14 cellular contexts compared by ENCODE assay signal in genomic region chr18:12921178-12921577, GRCh38. TPM values are rescaled to one million over a fixed set of nuclear protein-coding genes. Genes with fewer than 3 reads are reported as not detected.
DNase-seq lines count a peak whose midpoint lies in the region; ATAC-seq, FAIRE-seq and TF ChIP-seq lines count a peak whose summit lies in the region.
"Had no signal": no experiment of that assay in that cellular context is flagged by ENCODE, and none has a peak within 500 bp of the region (broad histone marks: within the 10 kb centered on the region; RNA-seq: fewer than 3 reads in every experiment).

No MANE protein-coding gene starts in this region.

- peak overlapping the region; percentile 66 for H3K27ac Mint-ChIP-seq in activated CD8-positive, alpha-beta memory T cell treated with anti-CD3 and anti-CD28 coated beads, Interleukin-2, amount 10 ng/mL, durations not matched to agents 7 days and 5 days
- peak overlapping the region; percentile 66 for H3K27ac Mint-ChIP-seq in activated CD4-positive, alpha-beta T cell treated with anti-CD3 and anti-CD28 coated beads, Interleukin-2, amount 10 ng/mL, durations not matched to agents 7 days and 5 days
- H3K27ac Mint-ChIP-seq in natural killer cell = peak overlapping the region; percentile 87 to 89

- peak; percentile 57 for DNase-seq in activated CD8-positive, alpha-beta memory T cell treated with anti-CD3 and anti-CD28 coated beads, Interleukin-2, amount 10 ng/mL, durations not matched to agents 7 days and 5 days
- no peak for DNase-seq in activated CD8-positive, alpha-beta memory T cell treated with anti-CD3 and anti-CD28 coated beads for 24 hours
- peak; percentile 34 for DNase-seq in activated CD4-positive, alpha-beta T cell treated with anti-CD3 and anti-CD28 coated beads, Interleukin-2, amount 10 ng/mL, durations not matched to agents 7 days and 5 days
- DNase-seq in natural killer cell (peak; percentile 55), mucosa of gallbladder (ENCODE audit: low spot score) (no peak), H54 (ENCODE audit: insufficient read length, low spot score) (no peak)
- DNase-seq: ACHN, colonic mucosa, DMS79 treated with DMSO at 0.1 percent for 48 hours, islet precursor cell, PC-3, small intestine had no signal

- POLR2A ChIA-PET in activated CD4-positive, alpha-beta T cell treated with anti-CD3 and anti-CD28 coated beads, Interleukin-2, amount 10 ng/mL, durations not matched to agents 7 days and 5 days (lab: Charles Lee) = no interaction called here

- peaks cover 26% of the 10 kb centered on the region for H3K27me3 Mint-ChIP-seq in activated CD8-positive, alpha-beta memory T cell treated with anti-CD3 and anti-CD28 coated beads, Interleukin-2, amount 10 ng/mL, durations not matched to agents 7 days and 5 days
- peaks cover 9% of the 10 kb centered on the region for H3K27me3 Mint-ChIP-seq in activated CD4-positive, alpha-beta T cell treated with anti-CD3 and anti-CD28 coated beads, Interleukin-2, amount 10 ng/mL, durations not matched to agents 7 days and 5 days
- peaks cover 18 to 19% of the 10 kb centered on the region in 2 donors for H3K27me3 Mint-ChIP-seq in natural killer cell (ENCODE audit: low read depth in 2 of 2)

- intact Hi-C loops in natural killer cell (cut with micrococcal nuclease) = loop anchor here (1.0 to 2.0 kb wide), 7 partner anchors 8 to 82 kb away; partner anchors contain the start of genes CEP192 and PTPN2

- TF ChIP-seq POLR2A in H54 (IDR thresholded peaks at IDR 0.05; ENCODE audit: low read depth, low read length) = no peak

- H3K4me1 Mint-ChIP-seq in activated CD8-positive, alpha-beta memory T cell treated with anti-CD3 and anti-CD28 coated beads, Interleukin-2, amount 10 ng/mL, durations not matched to agents 7 days and 5 days = peaks cover 10% of the 10 kb centered on the region
- peaks cover 17% of the 10 kb centered on the region for H3K4me1 Mint-ChIP-seq in activated CD4-positive, alpha-beta T cell treated with anti-CD3 and anti-CD28 coated beads, Interleukin-2, amount 10 ng/mL, durations not matched to agents 7 days and 5 days
- peaks cover 18 to 25% of the 10 kb centered on the region in 2 donors for H3K4me1 Mint-ChIP-seq in natural killer cell

- no peak for FAIRE-seq in H54 (lab: Jason Lieb, UNC)
- FAIRE-seq: small intestine had no signal

- no peak for TF ChIP-seq CTCF in natural killer cell (IDR thresholded peaks at IDR 0.05)

- H3K36me3 Mint-ChIP-seq in activated CD8-positive, alpha-beta memory T cell treated with anti-CD3 and anti-CD28 coated beads, Interleukin-2, amount 10 ng/mL, durations not matched to agents 7 days and 5 days = no peaks in the 10 kb centered on the region
- H3K36me3 Mint-ChIP-seq in activated CD4-positive, alpha-beta T cell treated with anti-CD3 and anti-CD28 coated beads, Interleukin-2, amount 10 ng/mL, durations not matched to agents 7 days and 5 days (ENCODE audit: low read depth) = no peaks in the 10 kb centered on the region
- H3K36me3 Mint-ChIP-seq in natural killer cell = no peaks in the 10 kb centered on the region

- CTCF ChIA-PET in activated CD8-positive, alpha-beta memory T cell treated with anti-CD3 and anti-CD28 coated beads, Interleukin-2, amount 10 ng/mL, durations not matched to agents 7 days and 5 days (lab: Charles Lee) = interaction anchor here (0.7 to 3.7 kb wide), 9 partner anchors 9 to 201 kb away, joined by 3 to 18 read pairs (median 4); no protein-coding TSS in a partner anchor
- CTCF ChIA-PET in activated CD4-positive, alpha-beta T cell treated with anti-CD3 and anti-CD28 coated beads, Interleukin-2, amount 10 ng/mL, durations not matched to agents 7 days and 5 days (lab: Charles Lee) = interaction anchor here (0.5 to 2.0 kb wide), 7 partner anchors 13 to 219 kb away, joined by 3 to 11 read pairs (median 3); partner anchors contain the start of gene CEP76

- peak; percentile 91 for ATAC-seq in activated CD8-positive, alpha-beta memory T cell treated with anti-CD3 and anti-CD28 coated beads, Interleukin-2, amount 10 ng/mL, durations not matched to agents 7 days and 5 days
- peak; percentile 78 for ATAC-seq in GM21576 (IDR thresholded peaks at IDR 0.05; ENCODE audit: unreplicated experiment)
- peak; percentile 90 to 95 (median 92) for ATAC-seq in natural killer cell
- no peak for ATAC-seq in GM21515 (IDR thresholded peaks at IDR 0.05; ENCODE audit: unreplicated experiment)
- ATAC-seq: PC-3 had no signal

- peak overlapping the region; percentile 30 for H3K4me3 Mint-ChIP-seq in activated CD8-positive, alpha-beta memory T cell treated with anti-CD3 and anti-CD28 coated beads, Interleukin-2, amount 10 ng/mL, durations not matched to agents 7 days and 5 days
- H3K4me3 Mint-ChIP-seq in activated CD4-positive, alpha-beta T cell treated with anti-CD3 and anti-CD28 coated beads, Interleukin-2, amount 10 ng/mL, durations not matched to agents 7 days and 5 days = no peak overlapping the region
- peak overlapping the region; percentile 66 for H3K4me3 Mint-ChIP-seq in natural killer cell

- H3K9me3 Mint-ChIP-seq in activated CD8-positive, alpha-beta memory T cell treated with anti-CD3 and anti-CD28 coated beads, Interleukin-2, amount 10 ng/mL, durations not matched to agents 7 days and 5 days (ENCODE audit: low read depth) = no peaks in the 10 kb centered on the region
- no peaks in the 10 kb centered on the region for H3K9me3 Mint-ChIP-seq in activated CD4-positive, alpha-beta T cell treated with anti-CD3 and anti-CD28 coated beads, Interleukin-2, amount 10 ng/mL, durations not matched to agents 7 days and 5 days
- no peaks in the 10 kb centered on the region for H3K9me3 Mint-ChIP-seq in natural killer cell

RNA-seq across cellular contexts. Expression of gene SEH1L, which starts 26.6 kb away (rescaled TPM):
- total RNA-seq in activated CD8-positive, alpha-beta memory T cell treated with anti-CD3 and anti-CD28 coated beads, Interleukin-2, amount 10 ng/mL, durations not matched to agents 7 days and 5 days = 10 to 100 TPM; 50.9 to 66.7 TPM
- 10 to 100 TPM; 50.5 to 54.3 TPM for total RNA-seq in activated CD4-positive, alpha-beta T cell treated with anti-CD3 and anti-CD28 coated beads, Interleukin-2, amount 10 ng/mL, durations not matched to agents 7 days and 5 days
- 10 to 100 TPM; 24.5 to 28.4 (median 26.5) TPM for total RNA-seq in natural killer cell
- 25.5 TPM for total RNA-seq in mucosa of gallbladder

RNA-seq across cellular contexts. Expression of gene PTPN2, which starts 37.1 kb away (rescaled TPM):
- total RNA-seq in activated CD8-positive, alpha-beta memory T cell treated with anti-CD3 and anti-CD28 coated beads, Interleukin-2, amount 10 ng/mL, durations not matched to agents 7 days and 5 days = 10 to 100 TPM; 65.4 to 82.7 TPM
- total RNA-seq in activated CD4-positive, alpha-beta T cell treated with anti-CD3 and anti-CD28 coated beads, Interleukin-2, amount 10 ng/mL, durations not matched to agents 7 days and 5 days = 10 to 100 TPM; 61.0 to 69.7 TPM
- total RNA-seq in natural killer cell (100 to 1,000 TPM; 110 to 115 (median 112) TPM), mucosa of gallbladder (31.0 TPM)

Comparison
In these comparisons a context has a peak if more than half of its experiments do, and no peak if none do; other contexts are left out.
1. DNase-seq: peak in activated CD8-positive, alpha-beta memory T cell treated with anti-CD3 and anti-CD28 coated beads, Interleukin-2, amount 10 ng/mL, durations not matched to agents 7 days and 5 days (single experiment), activated CD4-positive, alpha-beta T cell treated with anti-CD3 and anti-CD28 coated beads, Interleukin-2, amount 10 ng/mL, durations not matched to agents 7 days and 5 days (single experiment) and natural killer cell (single experiment); none in activated CD8-positive, alpha-beta memory T cell treated with anti-CD3 and anti-CD28 coated beads for 24 hours (single experiment), mucosa of gallbladder (single experiment) and H54 (single experiment).
2. Peak in every context shown above with its lines, with median percentiles within 50 percentile points of each other: H3K27ac Mint-ChIP-seq.